Comparison of ENCODE assay signal across 8 cellular contexts in genomic region chr10:19769826-19770225, GRCh38. TPM values are rescaled to one million over a fixed set of nuclear protein-coding genes. Genes with fewer than 3 reads are reported as not detected.
"Had no signal": no experiment of that assay in that cellular context is flagged by ENCODE, and none has a peak within 500 bp of the region (broad histone marks: within the 10 kb centered on the region; RNA-seq: fewer than 3 reads in every experiment).

No MANE protein-coding gene starts in this region.

RNA-seq across cellular contexts. Expression of gene PLXDC2, which starts 46.4 kb away (rescaled TPM):
- total RNA-seq: activated CD4-positive, alpha-beta memory T cell treated with anti-CD3 and anti-CD28 coated beads for 36 hours; activated CD4-positive, alpha-beta memory T cell treated with anti-CD3 and anti-CD28 coated beads, Interleukin-2, amount 10 ng/mL, durations not matched to agents 7 days and 5 days; activated CD4-positive, alpha-beta T cell treated with anti-CD3 and anti-CD28 coated beads for 36 hours; activated CD4-positive, alpha-beta T cell treated with anti-CD3 and anti-CD28 coated beads, Interleukin-2, amount 10 ng/mL, durations not matched to agents 24 days and 14 days; activated CD4-positive, alpha-beta T cell treated with anti-CD3 and anti-CD28 coated beads, Interleukin-2, amount 10 ng/mL, durations not matched to agents 7 days and 5 days; activated CD8-positive, alpha-beta memory T cell treated with anti-CD3 and anti-CD28 coated beads for 36 hours; activated CD8-positive, alpha-beta T cell treated with anti-CD3 and anti-CD28 coated beads for 36 hours; T-helper 2 cell treated with Interferon-gamma antibody and Interleukin-4, amounts not matched to agents 100 ng/mL and 5 ng/mL, for 36 hours had no signal
